8 cellular contexts compared by ENCODE assay signal in the genomic region with DNA sequence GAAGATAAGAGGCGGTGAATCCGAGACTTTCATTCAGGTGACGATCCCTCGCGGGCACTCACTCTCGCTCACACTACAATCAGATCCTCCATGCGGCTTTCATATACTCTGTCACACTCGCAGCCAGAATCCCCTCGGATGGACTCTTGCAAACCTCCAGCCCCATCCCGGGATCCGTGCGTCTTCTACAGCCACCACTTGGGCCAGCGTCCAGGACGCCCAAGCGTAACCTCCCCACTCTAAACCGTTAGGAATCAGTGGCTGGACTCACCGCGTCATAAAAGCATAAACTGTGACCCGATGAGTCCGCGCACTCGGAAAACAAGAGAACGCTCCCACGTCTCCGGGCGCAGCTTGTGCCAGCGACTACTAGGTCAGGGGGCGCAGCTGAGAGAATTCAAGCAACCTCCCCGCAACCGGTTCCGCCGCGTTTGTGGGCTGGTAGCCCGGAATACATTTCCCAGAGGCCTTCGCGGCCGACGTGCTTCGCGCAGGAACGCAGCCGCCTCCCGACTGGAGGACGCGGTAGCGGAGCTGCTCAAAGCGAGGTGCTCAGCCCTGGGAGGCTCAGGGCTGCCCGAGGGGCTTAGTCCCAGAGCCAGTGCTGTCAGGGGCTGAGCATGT. TPM values are rescaled to one million over a fixed set of nuclear protein-coding genes. Genes with fewer than 3 reads are reported as not detected.
DNase-seq lines count a peak whose midpoint lies in the region; ATAC-seq and TF ChIP-seq lines count a peak whose summit lies in the region.

No MANE protein-coding gene starts in this region.

- H3K9ac ChIP-seq in SU-DHL-6 (ENCODE audit: low read length), result peak overlapping the region; percentile 76

- in situ Hi-C loops in T47D (cut with HindIII; ENCODE audit: low pct_unique_long_range_greater_than_20kb, low sequenced_read_pairs), result no loop called here

- no peaks in the 10 kb centered on the region for H3K9me2 ChIP-seq in SU-DHL-6 (replicated peaks; ENCODE audit: insufficient read depth, low read length)

- H3K9me3 Mint-ChIP-seq in MCF 10A (ENCODE audit: unreplicated experiment), result peaks cover 9% of the 10 kb centered on the region
- H3K9me3 Mint-ChIP-seq in activated naive CD8-positive, alpha-beta T cell treated with anti-CD3 and anti-CD28 coated beads, Interleukin-2, amount 50 U/mL, for 24 hours, result peaks cover 17% of the 10 kb centered on the region
- H3K9me3 Mint-ChIP-seq in osteocyte (ENCODE audit: unreplicated experiment), result peaks cover 4% of the 10 kb centered on the region

- H4K20me1 ChIP-seq in SU-DHL-6 (ENCODE audit: low read depth, low read length), result no peaks in the 10 kb centered on the region

- H3K9me3 ChIP-seq in SU-DHL-6 (ENCODE audit: insufficient read depth, low read length) (no peaks in the 10 kb centered on the region), cardiac muscle cell (ENCODE audit: low read depth) (no peaks in the 10 kb centered on the region)

- H3K4me3 ChIP-seq in SU-DHL-6 (ENCODE audit: insufficient read depth, low read length, poor library complexity, severe bottlenecking) (peak overlapping the region; percentile 69), cardiac muscle cell (peak overlapping the region; percentile 50)

- H3K4me3 Mint-ChIP-seq in MCF 10A (ENCODE audit: unreplicated experiment), result no peak overlapping the region
- peak overlapping the region; percentile 85 for H3K4me3 Mint-ChIP-seq in activated naive CD8-positive, alpha-beta T cell treated with anti-CD3 and anti-CD28 coated beads, Interleukin-2, amount 50 U/mL, for 24 hours
- peak overlapping the region; percentile 96 for H3K4me3 Mint-ChIP-seq in osteocyte (ENCODE audit: unreplicated experiment)

- no peaks in the 10 kb centered on the region for H3K4me1 ChIP-seq in cardiac muscle cell (ENCODE audit: low read depth)

- H3K4me1 Mint-ChIP-seq in MCF 10A (ENCODE audit: insufficient read depth, unreplicated experiment), result no peaks in the 10 kb centered on the region
- H3K4me1 Mint-ChIP-seq in activated naive CD8-positive, alpha-beta T cell treated with anti-CD3 and anti-CD28 coated beads, Interleukin-2, amount 50 U/mL, for 24 hours, result peaks cover 10% of the 10 kb centered on the region
- H3K4me1 Mint-ChIP-seq in osteocyte (ENCODE audit: unreplicated experiment), result peaks cover 12% of the 10 kb centered on the region

- peak; percentile 91 for ATAC-seq in activated naive CD8-positive, alpha-beta T cell treated with anti-CD3 and anti-CD28 coated beads, Interleukin-2, amount 50 U/mL, for 24 hours
- no peak for ATAC-seq in HG02571 (IDR thresholded peaks at IDR 0.05; ENCODE audit: unreplicated experiment)

- H3K27ac Mint-ChIP-seq in MCF 10A (ENCODE audit: low read depth, unreplicated experiment) (no peak overlapping the region), osteocyte (ENCODE audit: unreplicated experiment) (peak overlapping the region; percentile 96)
- H3K27ac Mint-ChIP-seq in activated naive CD8-positive, alpha-beta T cell treated with anti-CD3 and anti-CD28 coated beads, Interleukin-2, amount 50 U/mL, for 24 hours, result peak overlapping the region; percentile 73

- CTCF ChIA-PET in MCF 10A (lab: Yijun Ruan, JAX), result no interaction called here

- H3K79me2 ChIP-seq in SU-DHL-6 (ENCODE audit: insufficient read depth, low read length), result peaks cover 7% of the 10 kb centered on the region

- intact Hi-C loops in MCF 10A (cut with micrococcal nuclease), result no loop called here

- TF ChIP-seq CTCF in MCF 10A (IDR thresholded peaks at IDR 0.05; ENCODE audit: unreplicated experiment) (no peak), SU-DHL-6 (IDR thresholded peaks at IDR 0.05; ENCODE audit: insufficient read depth, low read length, poor library complexity, severe bottlenecking) (no peak), cardiac muscle cell (IDR thresholded peaks at IDR 0.05; ENCODE audit: low read depth, low read length) (no peak), osteocyte (IDR thresholded peaks at IDR 0.05) (no peak)

- H3K27ac ChIP-seq in SU-DHL-6 (ENCODE audit: low read depth, low read length) (peak overlapping the region; percentile 62), cardiac muscle cell (peak overlapping the region; percentile 71)

- POLR2A ChIA-PET in MCF 10A (lab: Yijun Ruan, JAX), result no interaction called here

- peaks cover 5% of the 10 kb centered on the region; the same call in 1 of the 2 replicates for H3F3A ChIP-seq in SU-DHL-6 (ENCODE audit: insufficient read depth)

- no peaks in the 10 kb centered on the region for H3K36me3 ChIP-seq in SU-DHL-6 (ENCODE audit: low read length)
- peaks cover 3% of the 10 kb centered on the region for H3K36me3 ChIP-seq in cardiac muscle cell

- DNase-seq in T47D (ENCODE audit: low read depth in 1 of 2, low spot score in 1 of 2), result peak; percentile 51 to 90
- no peak for DNase-seq in MCF 10A (ENCODE audit: unreplicated experiment)
- DNase-seq in activated naive CD8-positive, alpha-beta T cell treated with anti-CD3 and anti-CD28 coated beads, Interleukin-2, amount 50 U/mL, for 24 hours, result peak; percentile 77
- peak; percentile 93 to 96 for DNase-seq in cardiac muscle cell (ENCODE audit: low read depth in 1 of 2, low spot score in 1 of 2)
- peak; percentile 91 for DNase-seq in osteocyte (ENCODE audit: extremely low spot score, unreplicated experiment)
- DNase-seq in superior temporal gyrus (ENCODE audit: extremely low spot score), result peak; percentile 92

- peak overlapping the region; percentile 91 for H3K4me2 ChIP-seq in SU-DHL-6 (ENCODE audit: low read depth, low read length, poor library complexity, severe bottlenecking)

- no TSS peak for BruUV-seq in MCF 10A (replicated peaks; lab: Mats Ljungman, UMichigan)

- H2AFZ ChIP-seq in SU-DHL-6 (ENCODE audit: low read depth, low read length, severe bottlenecking), result peak overlapping the region; percentile 97

- H3K27me3 Mint-ChIP-seq in MCF 10A (ENCODE audit: insufficient read depth, unreplicated experiment) (no peaks in the 10 kb centered on the region), osteocyte (ENCODE audit: unreplicated experiment) (no peaks in the 10 kb centered on the region)
- no peaks in the 10 kb centered on the region for H3K27me3 Mint-ChIP-seq in activated naive CD8-positive, alpha-beta T cell treated with anti-CD3 and anti-CD28 coated beads, Interleukin-2, amount 50 U/mL, for 24 hours

- H3K36me3 Mint-ChIP-seq in MCF 10A (ENCODE audit: insufficient read depth, unreplicated experiment) (no peaks in the 10 kb centered on the region), osteocyte (ENCODE audit: unreplicated experiment) (peaks cover 14% of the 10 kb centered on the region)
- peaks cover 35% of the 10 kb centered on the region for H3K36me3 Mint-ChIP-seq in activated naive CD8-positive, alpha-beta T cell treated with anti-CD3 and anti-CD28 coated beads, Interleukin-2, amount 50 U/mL, for 24 hours (ENCODE audit: low read depth)

- no peaks in the 10 kb centered on the region for H3K27me3 ChIP-seq in SU-DHL-6 (ENCODE audit: low read length)
- no peaks in the 10 kb centered on the region for H3K27me3 ChIP-seq in cardiac muscle cell

RNA-seq across cellular contexts. Expression of a gene that starts 27.6 kb away (rescaled TPM):
- total RNA-seq in MCF 10A (2022), result 3.0 and 3.4 TPM in 2 replicates
- total RNA-seq in cardiac muscle cell, result 8.4 and 28.3 TPM in 2 replicates
- polyA plus RNA-seq in cardiac muscle cell, result 4.5 and 15.2 TPM in 2 replicates
- total RNA-seq in osteocyte, result 6.9 and 8.6 TPM in 2 replicates

RNA-seq across cellular contexts. Expression of a gene that starts 36.7 kb away (rescaled TPM):
- total RNA-seq in MCF 10A (2022) (8.1 and 12.2 TPM in 2 replicates), cardiac muscle cell (24.5 and 27.0 TPM in 2 replicates), osteocyte (16.0 and 18.0 TPM in 2 replicates)
- polyA plus RNA-seq in cardiac muscle cell, result 7.1 and 10.9 TPM in 2 replicates
